Comparison of ENCODE assay signal across 9 cellular contexts in the genomic region with DNA sequence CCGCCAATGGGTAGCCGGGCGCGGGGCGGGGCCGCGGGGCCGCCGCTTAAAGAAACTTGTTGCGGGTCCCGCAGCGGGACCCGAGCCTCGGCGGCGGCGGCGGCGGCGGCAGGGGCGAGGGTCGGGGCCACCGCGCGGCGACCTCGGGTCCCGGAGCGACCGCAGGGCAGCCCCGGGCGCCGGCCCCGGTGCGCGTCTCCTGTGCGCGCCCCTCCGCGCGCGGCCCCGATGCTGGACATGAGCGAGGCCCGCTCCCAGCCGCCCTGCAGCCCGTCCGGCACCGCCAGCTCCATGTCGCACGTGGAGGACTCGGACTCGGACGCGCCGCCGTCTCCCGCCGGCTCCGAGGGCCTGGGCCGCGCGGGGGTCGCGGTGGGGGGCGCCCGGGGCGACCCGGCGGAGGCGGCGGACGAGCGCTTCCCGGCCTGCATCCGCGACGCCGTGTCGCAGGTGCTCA. TPM values are rescaled to one million over a fixed set of nuclear protein-coding genes. Genes with fewer than 3 reads are reported as not detected.
DNase-seq lines count a peak whose midpoint lies in the region; ATAC-seq and TF ChIP-seq lines count a peak whose summit lies in the region.
"Had no signal": no experiment of that assay in that cellular context is flagged by ENCODE, and none has a peak within 500 bp of the region (broad histone marks: within the 10 kb centered on the region; RNA-seq: fewer than 3 reads in every experiment).

TSS of gene SOX8 (plus strand) at position 76 of the 457 bp plus-strand sequence. CDS start at position 229, 153 bp downstream.

- peaks cover 19% of the 10 kb centered on the region for H3K27me3 ChIP-seq in BJ (ENCODE audit: control insufficient read depth, insufficient read depth, low read length)

- peaks cover 15% of the 10 kb centered on the region for H3K36me3 Mint-ChIP-seq in effector memory CD8-positive, alpha-beta T cell (ENCODE audit: insufficient read depth)
- peaks cover 10% of the 10 kb centered on the region for H3K36me3 Mint-ChIP-seq in neural crest cell (ENCODE audit: low read depth)

- H3K27ac Mint-ChIP-seq in effector memory CD8-positive, alpha-beta T cell, result peak within 1 kb of the TSS; percentile 95 to 98
- H3K27ac Mint-ChIP-seq in neural crest cell (ENCODE audit: unreplicated experiment), result no peak within 1 kb of the TSS

- H3K27me3 Mint-ChIP-seq in effector memory CD8-positive, alpha-beta T cell, result peaks cover 16 to 46% of the 10 kb centered on the region in 2 donors
- peaks cover 25% of the 10 kb centered on the region for H3K27me3 Mint-ChIP-seq in neural crest cell (ENCODE audit: low read depth)

- H3K4me3 Mint-ChIP-seq in effector memory CD8-positive, alpha-beta T cell, result peak within 1 kb of the TSS; percentile 85 to 89
- peak within 1 kb of the TSS; percentile 85 for H3K4me3 Mint-ChIP-seq in neural crest cell

- CTCF ChIA-PET in BJ (lab: Yijun Ruan, JAX), result interaction anchor here (0.7 to 1.4 kb wide), 3 partner anchors 14 to 891 kb away, joined by 3 to 4 read pairs (median 4); no protein-coding TSS in a partner anchor

- H3K9me3 Mint-ChIP-seq in effector memory CD8-positive, alpha-beta T cell, result no peaks in the 10 kb centered on the region
- no peaks in the 10 kb centered on the region for H3K9me3 Mint-ChIP-seq in neural crest cell

- no peaks in the 10 kb centered on the region for H3K36me3 ChIP-seq in BJ (ENCODE audit: control insufficient read depth, insufficient read depth, low read length)

- H3K4me3 ChIP-seq in BJ (ENCODE audit: low read depth, low read length), result peak within 1 kb of the TSS; percentile 46
- peak within 1 kb of the TSS; percentile 37 for H3K4me3 ChIP-seq in Jurkat, Clone E6-1 (ENCODE audit: low read length)

- TF ChIP-seq CTCF in BJ (IDR thresholded peaks at IDR 0.05; ENCODE audit: insufficient read depth, low read depth, low read length) (no peak), neural crest cell (conservative IDR thresholded peaks at IDR 0.05) (no peak)

- no peak for ATAC-seq in effector memory CD8-positive, alpha-beta T cell (replicated peaks)
- ATAC-seq in GM19328 (IDR thresholded peaks at IDR 0.05; ENCODE audit: unreplicated experiment) (no peak), HG02970 (IDR thresholded peaks at IDR 0.05; ENCODE audit: low FRiP score, unreplicated experiment) (no peak)

- H3K4me1 Mint-ChIP-seq in effector memory CD8-positive, alpha-beta T cell (ENCODE audit: low read depth in 2 of 2), result peaks cover 4 to 10% of the 10 kb centered on the region in 2 donors
- peaks cover 22% of the 10 kb centered on the region for H3K4me1 Mint-ChIP-seq in neural crest cell

- no peak for DNase-seq in BJ (ENCODE audit: low read depth)
- no peak for DNase-seq in Jurkat, Clone E6-1 (ENCODE audit: low read depth, low spot score)
- DNase-seq in effector memory CD8-positive, alpha-beta T cell, result no peak
- DNase-seq in neural crest cell (ENCODE audit: low read depth, low spot score), result no peak
- no peak for DNase-seq in NCI-H69 (lab: John Stamatoyannopoulos, UW)
- DNase-seq in pons (ENCODE audit: low spot score), result no peak

- POLR2A ChIA-PET in BJ (lab: Charles Lee), result interaction anchor here (0.6 kb wide), 1 partner anchor 61 kb away, joined by 3 read pairs; no protein-coding TSS in a partner anchor

RNA-seq across cellular contexts. Expression of gene SOX8, which starts in this region (rescaled TPM):
- polyA plus RNA-seq in BJ (2011; rRNA removed), result 0.04 TPM in 2 replicates
- polyA minus RNA-seq in BJ (2011; rRNA and poly(A)+ RNA removed), result not detected in 2 replicates
- 1.0 TPM for polyA plus RNA-seq in Jurkat, Clone E6-1 (2012; ENCODE audit: insufficient read depth, insufficient read length)
- 19.4 and 19.8 TPM in 2 replicates for total RNA-seq in neural crest cell
- total RNA-seq: M059J had no signal
